In genomic region chr12:92074889-92075288, GRCh38 we compare ENCODE assay signal across 21 cellular contexts.
DNase-seq lines count a peak whose midpoint lies in the region; ATAC-seq, FAIRE-seq and TF ChIP-seq lines count a peak whose summit lies in the region.
"Had no signal": no experiment of that assay in that cellular context is flagged by ENCODE, and none has a peak within 500 bp of the region (broad histone marks: within the 10 kb centered on the region; RNA-seq: fewer than 3 reads in every experiment).

No MANE protein-coding gene starts in this region.

- FAIRE-seq in A549 (lab: Jason Lieb, UNC), result no peak
- FAIRE-seq: kidney had no signal

- H3K27ac ChIP-seq in A549 (peak overlapping the region; percentile 78 to 87), GM23338 (ENCODE audit: low read depth) (no peak overlapping the region), neural progenitor cell (no peak overlapping the region)
- H3K27ac ChIP-seq: Peyer's patch, right lobe of liver had no signal

- no peak overlapping the region for H3K4me3 ChIP-seq in A549
- no peak overlapping the region for H3K4me3 ChIP-seq in GM23338
- H3K4me3 ChIP-seq in neural progenitor cell, result no peak overlapping the region
- H3K4me3 ChIP-seq: Peyer's patch, right lobe of liver had no signal

- TF ChIP-seq RAD21 in A549 (conservative IDR thresholded peaks at IDR 0.05 in 1 of 2, IDR thresholded peaks at IDR 0.05 in 1 of 2), result no peak

- H3K4me3 Mint-ChIP-seq in GM23338 (no peak overlapping the region), neural progenitor cell (no peak overlapping the region)
- H3K4me3 Mint-ChIP-seq: CD8-positive, alpha-beta memory T cell; stimulated activated naive CD8-positive, alpha-beta T cell treated with anti-CD3 and anti-CD28 coated beads, Interleukin-15, amount 100 ng/mL, for 72 hours had no signal

- POLR2A ChIA-PET in A549 (lab: Yijun Ruan, JAX), result interaction anchor here (0.6 to 1.2 kb wide), 3 partner anchors 15 to 71 kb away, joined by 3 read pairs; partner anchors contain the start of gene BTG1

- H3K36me3 Mint-ChIP-seq in GM23338 (ENCODE audit: low read depth) (no peaks in the 10 kb centered on the region; the same call in 2 of the 3 replicates), neural progenitor cell (no peaks in the 10 kb centered on the region)

- H3K4me1 Mint-ChIP-seq in GM23338 (peaks cover 4% of the 10 kb centered on the region; the same call in 2 of the 3 replicates), neural progenitor cell (peaks cover 19% of the 10 kb centered on the region)

- DNase-seq in A549 (ENCODE audit: low read depth in 1 of 2, low spot score in 1 of 2), result no peak
- no peak for DNase-seq in GM23338 (ENCODE audit: low spot score)
- peak; percentile 59 for DNase-seq in cerebellum (ENCODE audit: low spot score)
- DNase-seq in neural progenitor cell (ENCODE audit: low spot score), result no peak
- no peak for DNase-seq in T-helper 1 cell
- DNase-seq in hepatic stellate cell (ENCODE audit: low spot score), result no peak
- DNase-seq in NCI-H1417 (lab: John Stamatoyannopoulos, UW), result no peak
- DNase-seq: activated CD4-positive, alpha-beta T cell treated with anti-CD3 and anti-CD28 coated beads for 1 hour; activated CD8-positive, alpha-beta memory T cell treated with anti-CD3 and anti-CD28 coated beads, Interleukin-2, amount 50 U/mL, for 4 hours; activated effector memory CD4-positive, alpha-beta T cell treated with anti-CD3 and anti-CD28 coated beads, Interleukin-2, amount 50 U/mL, for 16 hours; amygdala; CD8-positive, alpha-beta memory T cell; Kasumi-1; kidney; NCI-H1105 treated with DMSO at 0.1 percent for 48 hours; NCI-H774; nucleus accumbens; Peyer's patch; right lobe of liver; stimulated activated naive CD8-positive, alpha-beta T cell treated with anti-CD3 and anti-CD28 coated beads, Interleukin-15, amount 100 ng/mL, for 72 hours had no signal

- H3K79me2 ChIP-seq in GM23338 (replicated peaks; ENCODE audit: insufficient read depth) (no peaks in the 10 kb centered on the region), neural progenitor cell (ENCODE audit: low read depth) (no peaks in the 10 kb centered on the region)

- peaks cover 3% of the 10 kb centered on the region; the same call in 1 of the 2 replicates for H3K9me2 ChIP-seq in GM23338 (ENCODE audit: insufficient read depth)

- H3K4me2 ChIP-seq in A549 (peak overlapping the region; percentile 12; the same call in 1 of the 3 replicates), GM23338 (no peak overlapping the region), neural progenitor cell (peak overlapping the region; percentile 5)

- H3K4me1 ChIP-seq in A549, result peaks cover 69% of the 10 kb centered on the region
- peaks cover 5% of the 10 kb centered on the region; the same call in 1 of the 2 replicates for H3K4me1 ChIP-seq in GM23338 (ENCODE audit: insufficient read depth)
- peaks cover 18% of the 10 kb centered on the region for H3K4me1 ChIP-seq in neural progenitor cell

- H3K9me3 ChIP-seq in A549 (peaks cover 11% of the 10 kb centered on the region; the same call in 1 of the 3 replicates), neural progenitor cell (ENCODE audit: low read depth) (no peaks in the 10 kb centered on the region)
- H3K9me3 ChIP-seq: Peyer's patch, right lobe of liver had no signal

- no peak for TF ChIP-seq CTCF in A549 (IDR thresholded peaks at IDR 0.05)
- no peak for TF ChIP-seq CTCF in GM23338 (conservative IDR thresholded peaks at IDR 0.05; ENCODE audit: low read depth in 2 of 2)
- TF ChIP-seq CTCF in neural progenitor cell (IDR thresholded peaks at IDR 0.05), result no peak

- H3F3A ChIP-seq in GM23338 (replicated peaks; ENCODE audit: low read depth) (no peaks in the 10 kb centered on the region), neural progenitor cell (ENCODE audit: low read depth) (no peaks in the 10 kb centered on the region)

- H2AFZ ChIP-seq in GM23338, result no peak overlapping the region
- no peak overlapping the region for H2AFZ ChIP-seq in neural progenitor cell (replicated peaks)

- CTCF ChIA-PET in A549 (lab: Yijun Ruan, JAX), result interaction anchor here (0.7 to 1.9 kb wide), 3 partner anchors 9 to 693 kb away, joined by 3 to 7 read pairs (median 3); no protein-coding TSS in a partner anchor

- H4K20me1 ChIP-seq in GM23338 (replicated peaks; ENCODE audit: insufficient read depth) (no peaks in the 10 kb centered on the region), neural progenitor cell (ENCODE audit: low read depth) (no peaks in the 10 kb centered on the region)

- WGBS in A549 (ENCODE audit: missing lambda C conversion rate), result 76% methylated on average over 2 of the region's 2 CpGs

- TF ChIP-seq EP300 in A549 (IDR thresholded peaks at IDR 0.05), result no peak

- H3K9me3 Mint-ChIP-seq in GM23338, result no peaks in the 10 kb centered on the region
- peaks cover 4% of the 10 kb centered on the region for H3K9me3 Mint-ChIP-seq in neural progenitor cell
- H3K9me3 Mint-ChIP-seq: stimulated activated naive CD8-positive, alpha-beta T cell treated with anti-CD3 and anti-CD28 coated beads, Interleukin-15, amount 100 ng/mL, for 72 hours had no signal

- ATAC-seq in A549 (no peak), GM23338 (no peak), HG03378 (IDR thresholded peaks at IDR 0.05; ENCODE audit: unreplicated experiment) (no peak)
- ATAC-seq: right lobe of liver; stimulated activated naive CD8-positive, alpha-beta T cell treated with anti-CD3 and anti-CD28 coated beads, Interleukin-15, amount 100 ng/mL, for 72 hours had no signal

- H3K27me3 Mint-ChIP-seq in GM23338 (ENCODE audit: insufficient read depth, low read depth, poor library complexity), result peaks cover 2% of the 10 kb centered on the region
- H3K27me3 Mint-ChIP-seq in neural progenitor cell (ENCODE audit: insufficient read depth, low read depth), result no peaks in the 10 kb centered on the region
- H3K27me3 Mint-ChIP-seq: CD8-positive, alpha-beta memory T cell; stimulated activated naive CD8-positive, alpha-beta T cell treated with anti-CD3 and anti-CD28 coated beads, Interleukin-15, amount 100 ng/mL, for 72 hours had no signal

- H3K27ac Mint-ChIP-seq in GM23338 (peak overlapping the region; percentile 5; the same call in 1 of the 2 replicates), neural progenitor cell (peak overlapping the region; percentile 38)
- H3K27ac Mint-ChIP-seq: stimulated activated naive CD8-positive, alpha-beta T cell treated with anti-CD3 and anti-CD28 coated beads, Interleukin-15, amount 100 ng/mL, for 72 hours had no signal

- H3K27me3 ChIP-seq in GM23338 (ENCODE audit: insufficient read depth) (no peaks in the 10 kb centered on the region), neural progenitor cell (no peaks in the 10 kb centered on the region)
- H3K27me3 ChIP-seq: Peyer's patch, right lobe of liver had no signal

- TF ChIP-seq POLR2A in A549 (IDR thresholded peaks at IDR 0.05; ENCODE audit: low read length), result no peak

- no peaks in the 10 kb centered on the region for H3K36me3 ChIP-seq in GM23338 (ENCODE audit: insufficient read depth)
- H3K36me3 ChIP-seq in neural progenitor cell, result no peaks in the 10 kb centered on the region
- H3K36me3 ChIP-seq: Peyer's patch, right lobe of liver had no signal

- H3K9ac ChIP-seq in neural progenitor cell, result no peak overlapping the region

TF ChIP-seq in A549, 52 proteins besides CTCF, POLR2A, EP300 and RAD21 (continues in another document):
- TF ChIP-seq SMC3 (IDR thresholded peaks at IDR 0.05) (no peak), CHD4 (IDR thresholded peaks at IDR 0.05; ENCODE audit: borderline replicate concordance) (no peak), EHF (CRISPR knock-in tag; IDR thresholded peaks at IDR 0.05) (no peak)
- TF ChIP-seq, protein P1, sequence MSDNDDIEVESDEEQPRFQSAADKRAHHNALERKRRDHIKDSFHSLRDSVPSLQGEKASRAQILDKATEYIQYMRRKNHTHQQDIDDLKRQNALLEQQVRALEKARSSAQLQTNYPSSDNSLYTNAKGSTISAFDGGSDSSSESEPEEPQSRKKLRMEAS (IDR thresholded peaks at IDR 0.05), result no peak
- TF ChIP-seq, protein P2, sequence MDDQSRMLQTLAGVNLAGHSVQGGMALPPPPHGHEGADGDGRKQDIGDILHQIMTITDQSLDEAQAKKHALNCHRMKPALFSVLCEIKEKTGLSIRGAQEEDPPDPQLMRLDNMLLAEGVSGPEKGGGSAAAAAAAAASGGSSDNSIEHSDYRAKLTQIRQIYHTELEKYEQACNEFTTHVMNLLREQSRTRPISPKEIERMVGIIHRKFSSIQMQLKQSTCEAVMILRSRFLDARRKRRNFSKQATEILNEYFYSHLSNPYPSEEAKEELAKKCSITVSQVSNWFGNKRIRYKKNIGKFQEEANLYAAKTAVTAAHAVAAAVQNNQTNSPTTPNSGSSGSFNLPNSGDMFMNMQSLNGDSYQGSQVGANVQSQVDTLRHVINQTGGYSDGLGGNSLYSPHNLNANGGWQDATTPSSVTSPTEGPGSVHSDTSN (IDR thresholded peaks at IDR 0.05), result no peak

TF ChIP-seq in GM23338, 12 proteins besides CTCF, POLR2A, EP300 and RAD21 (continues in another document):
- no peak for TF ChIP-seq REST (IDR thresholded peaks at IDR 0.05; ENCODE audit: unreplicated experiment)

Comparison
In these comparisons a context has a peak if more than half of its experiments do, and no peak if none do; other contexts are left out.
1. H3K27ac ChIP-seq: peak in A549 (2 of 2); none in GM23338 (single experiment) and neural progenitor cell (single experiment).